ENCODE assay signal across 17 cellular contexts in the genomic region with DNA sequence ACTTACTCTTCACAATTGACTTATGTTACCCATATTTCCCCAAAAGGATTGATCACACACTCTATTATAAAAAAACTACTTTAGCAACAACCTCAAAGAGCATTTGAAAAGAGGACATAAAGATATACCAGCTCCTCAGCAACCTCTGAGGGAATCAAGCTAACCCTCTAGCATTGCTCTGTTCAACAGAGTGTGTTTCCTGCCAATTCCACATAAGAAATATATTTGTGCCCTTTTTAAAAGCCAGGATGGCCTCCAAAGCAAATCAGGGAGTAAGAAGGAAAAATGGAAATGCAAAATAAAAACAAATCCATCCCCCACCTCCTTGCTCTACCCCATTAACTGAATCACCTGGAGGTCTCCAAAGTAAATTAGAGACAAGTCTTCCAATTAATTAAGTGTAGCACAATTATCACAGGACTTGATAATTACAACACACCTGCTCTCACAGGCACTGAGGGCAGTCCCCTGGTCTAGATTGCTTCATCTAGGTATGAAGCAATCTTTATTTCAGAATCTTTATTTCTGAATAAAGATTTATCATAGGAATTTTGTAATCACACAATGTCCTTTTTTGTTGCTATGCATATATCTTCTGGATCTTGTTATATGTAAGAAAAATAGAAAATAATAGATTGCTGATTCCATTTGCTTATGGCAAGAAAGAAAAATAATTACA.
"Had no signal": no experiment of that assay in that cellular context is flagged by ENCODE, and none has a peak within 500 bp of the region (broad histone marks: within the 10 kb centered on the region; RNA-seq: fewer than 3 reads in every experiment).

No MANE protein-coding gene starts in this region.

- H3K36me3 ChIP-seq: ascending aorta, esophagus muscularis mucosa, neural progenitor cell, pancreas, uterus had no signal

- H3K27me3 Mint-ChIP-seq: naive B cell; stimulated activated memory B cell treated with anti-CD40 and anti-IgM and Interleukin-4, amounts not matched to agents 10 μg/mL and 1 μg/mL and 100 μg/mL, for 72 hours had no signal

- H3K27ac ChIP-seq: ascending aorta, esophagus muscularis mucosa, neural progenitor cell, pancreas, uterus had no signal

- H2AFZ ChIP-seq: neural progenitor cell had no signal

- H3K36me3 Mint-ChIP-seq: naive B cell; neural progenitor cell; stimulated activated memory B cell treated with anti-CD40 and anti-IgM and Interleukin-4, amounts not matched to agents 10 μg/mL and 1 μg/mL and 100 μg/mL, for 72 hours had no signal

- H3K9me3 Mint-ChIP-seq: activated T-helper 17 cell treated with anti-CD3 and anti-CD28 coated beads, Interleukin-2, amount 50 U/mL, for 72 hours; naive B cell; neural progenitor cell; stimulated activated memory B cell treated with anti-CD40 and anti-IgM and Interleukin-4, amounts not matched to agents 10 μg/mL and 1 μg/mL and 100 μg/mL, for 72 hours had no signal

- H3K27ac Mint-ChIP-seq: activated T-helper 17 cell treated with anti-CD3 and anti-CD28 coated beads, Interleukin-2, amount 50 U/mL, for 72 hours; naive B cell; neural progenitor cell; stimulated activated memory B cell treated with anti-CD40 and anti-IgM and Interleukin-4, amounts not matched to agents 10 μg/mL and 1 μg/mL and 100 μg/mL, for 72 hours had no signal

- DNase-seq: activated CD4-positive, alpha-beta T cell treated with anti-CD3 and anti-CD28 coated beads, Interleukin-2, amount 50 U/mL, for 4 hours; activated CD4-positive, CD25-positive, alpha-beta regulatory T cell treated with anti-CD3 and anti-CD28 coated beads, Interleukin-2, amount 50 U/mL, for 72 hours; activated naive CD4-positive, alpha-beta T cell treated with Interleukin-2 at 50 U/mL for 16 hours; activated T-cell treated with anti-CD3 and anti-CD28 coated beads for 4 hours; foreskin fibroblast; left colon; mammary epithelial cell; naive B cell; pancreas; T-helper 1 cell; T1000; uterus had no signal

- H3K4me3 Mint-ChIP-seq: activated T-helper 17 cell treated with anti-CD3 and anti-CD28 coated beads, Interleukin-2, amount 50 U/mL, for 72 hours; naive B cell; neural progenitor cell; stimulated activated memory B cell treated with anti-CD40 and anti-IgM and Interleukin-4, amounts not matched to agents 10 μg/mL and 1 μg/mL and 100 μg/mL, for 72 hours had no signal

- H3K4me2 ChIP-seq: neural progenitor cell had no signal

- ATAC-seq: activated T-helper 17 cell treated with anti-CD3 and anti-CD28 coated beads, Interleukin-2, amount 50 U/mL, for 72 hours; left colon; pancreas; stimulated activated memory B cell treated with anti-CD40 and anti-IgM and Interleukin-4, amounts not matched to agents 10 μg/mL and 1 μg/mL and 100 μg/mL, for 72 hours had no signal

- H3K4me3 ChIP-seq: ascending aorta, esophagus muscularis mucosa, neural progenitor cell, pancreas, uterus had no signal

- H3K27me3 ChIP-seq: ascending aorta, esophagus muscularis mucosa, neural progenitor cell, pancreas, uterus had no signal

- H3K9me3 ChIP-seq: ascending aorta, esophagus muscularis mucosa, pancreas, uterus had no signal

- H3K4me1 ChIP-seq: esophagus muscularis mucosa, uterus had no signal

- H3K9ac ChIP-seq: neural progenitor cell had no signal

- H3K4me1 Mint-ChIP-seq: activated T-helper 17 cell treated with anti-CD3 and anti-CD28 coated beads, Interleukin-2, amount 50 U/mL, for 72 hours; naive B cell; neural progenitor cell; stimulated activated memory B cell treated with anti-CD40 and anti-IgM and Interleukin-4, amounts not matched to agents 10 μg/mL and 1 μg/mL and 100 μg/mL, for 72 hours had no signal
